Comparison of ENCODE assay signal across 9 cellular contexts in the genomic region with DNA sequence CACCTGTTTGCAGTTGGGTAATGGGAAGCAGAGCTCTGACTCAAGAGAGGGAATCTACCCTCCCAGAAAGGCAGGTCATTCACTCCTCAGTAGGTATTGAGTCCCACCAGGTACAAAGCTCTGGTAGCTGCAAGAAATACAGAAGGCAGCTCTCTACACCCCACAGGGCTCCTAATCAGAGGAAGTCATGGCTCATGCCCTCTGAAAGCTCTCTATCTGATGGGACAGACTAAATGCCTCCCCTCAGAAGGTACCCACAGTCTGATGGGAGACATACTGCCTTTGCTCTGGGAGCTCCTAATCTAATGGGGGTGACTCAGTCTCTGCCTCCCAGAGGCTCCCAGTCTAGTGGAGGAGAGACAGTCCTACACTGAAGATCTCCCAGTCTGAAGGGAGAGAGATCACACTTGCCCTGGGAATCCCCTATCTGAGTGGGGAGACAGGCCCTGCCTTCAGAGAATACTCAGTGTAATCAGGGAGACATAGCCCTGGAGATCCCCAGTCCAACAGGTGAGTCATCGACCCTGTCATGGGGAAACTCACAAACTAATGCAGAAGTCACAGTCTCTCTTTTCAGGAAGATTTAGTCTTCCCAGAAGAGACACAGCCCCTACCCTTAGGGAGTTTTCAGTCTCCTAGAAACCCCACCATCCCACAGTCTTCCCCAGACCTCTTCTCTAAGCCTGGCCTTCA. TPM values are rescaled to one million over a fixed set of nuclear protein-coding genes. Genes with fewer than 3 reads are reported as not detected.
DNase-seq lines count a peak whose midpoint lies in the region; ATAC-seq and TF ChIP-seq lines count a peak whose summit lies in the region.
"Had no signal": no experiment of that assay in that cellular context is flagged by ENCODE, and none has a peak within 500 bp of the region (broad histone marks: within the 10 kb centered on the region; RNA-seq: fewer than 3 reads in every experiment).

No MANE protein-coding gene starts in this region.

- ATAC-seq in HG03064 (IDR thresholded peaks at IDR 0.05; ENCODE audit: low read depth, unreplicated experiment): peak; percentile 79
- ATAC-seq in activated naive CD8-positive, alpha-beta T cell treated with anti-CD3 and anti-CD28 coated beads, Interleukin-2, amount 50 U/mL, for 24 hours: peak; percentile 92

- H3K4me3 ChIP-seq in testis (no peak overlapping the region), HAP-1 (no peak overlapping the region)

- H3K36me3 ChIP-seq in testis (ENCODE audit: low read depth, missing control alignments) (no peaks in the 10 kb centered on the region), HAP-1 (replicated peaks) (no peaks in the 10 kb centered on the region)

- H3K4me3 Mint-ChIP-seq in activated naive CD4-positive, alpha-beta T cell treated with anti-CD3 and anti-CD28 coated beads, Interleukin-2, amount 10 ng/mL, durations not matched to agents 7 days and 5 days: no peak overlapping the region
- no peak overlapping the region for H3K4me3 Mint-ChIP-seq in activated naive CD8-positive, alpha-beta T cell treated with anti-CD3 and anti-CD28 coated beads, Interleukin-2, amount 50 U/mL, for 24 hours

- intact Hi-C loops in testis (cut with DNase I; ENCODE audit: low total_unique reads): no loop called here

- 94 to 100% methylated on average over 1 of the region's 1 CpG for WGBS in testis, 2 donors

- TF ChIP-seq POLR2A in testis (IDR thresholded peaks at IDR 0.05): no peak

- no peak for TF ChIP-seq CTCF in testis (IDR thresholded peaks at IDR 0.05)

- no peak overlapping the region for H3K27ac Mint-ChIP-seq in activated naive CD4-positive, alpha-beta T cell treated with anti-CD3 and anti-CD28 coated beads, Interleukin-2, amount 10 ng/mL, durations not matched to agents 7 days and 5 days
- peak overlapping the region; percentile 47 for H3K27ac Mint-ChIP-seq in activated naive CD8-positive, alpha-beta T cell treated with anti-CD3 and anti-CD28 coated beads, Interleukin-2, amount 50 U/mL, for 24 hours

- H3K4me1 ChIP-seq in testis: no peaks in the 10 kb centered on the region
- no peaks in the 10 kb centered on the region for H3K4me1 ChIP-seq in HAP-1

- no peaks in the 10 kb centered on the region for H3K27me3 Mint-ChIP-seq in activated naive CD4-positive, alpha-beta T cell treated with anti-CD3 and anti-CD28 coated beads, Interleukin-2, amount 10 ng/mL, durations not matched to agents 7 days and 5 days
- no peaks in the 10 kb centered on the region for H3K27me3 Mint-ChIP-seq in activated naive CD8-positive, alpha-beta T cell treated with anti-CD3 and anti-CD28 coated beads, Interleukin-2, amount 50 U/mL, for 24 hours

- peak; percentile 30 for DNase-seq in activated naive CD4-positive, alpha-beta T cell treated with Interleukin-2 at 50 U/mL for 16 hours
- no peak for DNase-seq in activated naive CD4-positive, alpha-beta T cell treated with anti-CD3 and anti-CD28 coated beads, Interleukin-2, amount 10 ng/mL, durations not matched to agents 7 days and 5 days
- DNase-seq in activated naive CD8-positive, alpha-beta T cell treated with anti-CD3 and anti-CD28 coated beads, Interleukin-2, amount 50 U/mL, for 24 hours: peak; percentile 39
- DNase-seq in testis: no peak
- no peak for DNase-seq in NAMALWA (ENCODE audit: low spot score)
- DNase-seq in HAP-1 (ENCODE audit: low spot score in 2 of 2): no peak
- DNase-seq: DND-41 had no signal

- CTCF ChIA-PET in activated naive CD4-positive, alpha-beta T cell treated with anti-CD3 and anti-CD28 coated beads, Interleukin-2, amount 10 ng/mL, durations not matched to agents 7 days and 5 days (lab: Charles Lee): interaction anchor here (1.0 to 3.1 kb wide), 6 partner anchors 8 to 141 kb away, joined by 3 to 11 read pairs (median 6); no protein-coding TSS in a partner anchor

- H3K27ac ChIP-seq in temporal lobe (ENCODE audit: low read depth, low read length) (peak overlapping the region; percentile 88), testis (no peak overlapping the region)

- H3K9me3 Mint-ChIP-seq in activated naive CD4-positive, alpha-beta T cell treated with anti-CD3 and anti-CD28 coated beads, Interleukin-2, amount 10 ng/mL, durations not matched to agents 7 days and 5 days: no peaks in the 10 kb centered on the region
- H3K9me3 Mint-ChIP-seq in activated naive CD8-positive, alpha-beta T cell treated with anti-CD3 and anti-CD28 coated beads, Interleukin-2, amount 50 U/mL, for 24 hours: no peaks in the 10 kb centered on the region

- H3K27me3 ChIP-seq in testis (no peaks in the 10 kb centered on the region), HAP-1 (ENCODE audit: low read depth) (peaks cover 3% of the 10 kb centered on the region; the same call in 1 of the 2 replicates)

- H3K9me3 ChIP-seq in testis (no peaks in the 10 kb centered on the region), HAP-1 (no peaks in the 10 kb centered on the region)

- H3K36me3 Mint-ChIP-seq in activated naive CD4-positive, alpha-beta T cell treated with anti-CD3 and anti-CD28 coated beads, Interleukin-2, amount 10 ng/mL, durations not matched to agents 7 days and 5 days: no peaks in the 10 kb centered on the region
- no peaks in the 10 kb centered on the region for H3K36me3 Mint-ChIP-seq in activated naive CD8-positive, alpha-beta T cell treated with anti-CD3 and anti-CD28 coated beads, Interleukin-2, amount 50 U/mL, for 24 hours (ENCODE audit: low read depth)

- in situ Hi-C loops in HAP-1 (cut with MboI; ENCODE audit: low sequenced_read_pairs): no loop called here

- H3K4me1 Mint-ChIP-seq in activated naive CD4-positive, alpha-beta T cell treated with anti-CD3 and anti-CD28 coated beads, Interleukin-2, amount 10 ng/mL, durations not matched to agents 7 days and 5 days: peaks cover 15% of the 10 kb centered on the region
- H3K4me1 Mint-ChIP-seq in activated naive CD8-positive, alpha-beta T cell treated with anti-CD3 and anti-CD28 coated beads, Interleukin-2, amount 50 U/mL, for 24 hours: no peaks in the 10 kb centered on the region

RNA-seq across cellular contexts. Expression of gene CAMK1G, which starts 23.7 kb away (rescaled TPM):
- 3.4 TPM for total RNA-seq in temporal lobe
- 1 to 10 TPM; 1.1 to 1.4 TPM for total RNA-seq in testis
- polyA plus RNA-seq in testis (ENCODE audit: insufficient read depth, low read depth, low replicate concordance): 2.0 TPM

RNA-seq across cellular contexts. Expression of gene LAMB3, which starts 45.0 kb away (rescaled TPM):
- total RNA-seq in temporal lobe (0.74 TPM), testis (1 to 10 TPM; 1.6 to 2.0 TPM)
- polyA plus RNA-seq in testis (ENCODE audit: insufficient read depth, low read depth, low replicate concordance): 1.7 TPM

Comparison
In these comparisons a context has a peak if more than half of its experiments do, and no peak if none do; other contexts are left out.
1. DNase-seq: peak in activated naive CD4-positive, alpha-beta T cell treated with Interleukin-2 at 50 U/mL for 16 hours (single experiment) and activated naive CD8-positive, alpha-beta T cell treated with anti-CD3 and anti-CD28 coated beads, Interleukin-2, amount 50 U/mL, for 24 hours (single experiment); none in activated naive CD4-positive, alpha-beta T cell treated with anti-CD3 and anti-CD28 coated beads, Interleukin-2, amount 10 ng/mL, durations not matched to agents 7 days and 5 days (single experiment), testis (single experiment), NAMALWA (single experiment) and HAP-1 (0 of 2).